Comparison of ENCODE assay signal across 26 cellular contexts in the genomic region with DNA sequence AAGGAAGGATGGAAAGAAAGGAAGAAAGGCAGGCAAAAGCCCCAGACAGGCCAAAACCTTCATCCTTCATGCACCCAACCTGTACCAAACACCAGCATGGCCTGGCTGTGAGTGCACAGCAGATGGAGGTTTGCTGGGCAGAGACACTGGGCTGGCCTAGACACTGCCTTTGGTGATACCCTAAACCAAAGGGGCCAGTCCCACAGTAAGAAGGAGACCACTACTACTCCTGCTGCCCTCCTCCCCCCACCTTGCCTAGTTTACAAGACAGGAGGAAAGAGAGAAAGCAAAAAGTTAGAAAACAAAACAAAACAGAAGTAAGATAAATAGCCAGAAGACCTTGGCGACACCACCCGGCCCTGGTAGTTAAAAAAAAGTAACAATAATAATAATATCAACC. TPM values are rescaled to one million over a fixed set of nuclear protein-coding genes. Genes with fewer than 3 reads are reported as not detected.
DNase-seq lines count a peak whose midpoint lies in the region; ATAC-seq and TF ChIP-seq lines count a peak whose summit lies in the region.
"Had no signal": no experiment of that assay in that cellular context is flagged by ENCODE, and none has a peak within 500 bp of the region (broad histone marks: within the 10 kb centered on the region; RNA-seq: fewer than 3 reads in every experiment).

No MANE protein-coding gene starts in this region.

- H3K36me3 Mint-ChIP-seq in CD14-positive monocyte (peaks cover 0 to 2% of the 10 kb centered on the region in 2 donors), endothelial cell (ENCODE audit: low read depth, unreplicated experiment) (peaks cover 16% of the 10 kb centered on the region)
- H3K36me3 Mint-ChIP-seq in stimulated activated memory B cell treated with anti-CD40 and anti-IgM and Interleukin-4, amounts not matched to agents 10 μg/mL and 1 μg/mL and 100 μg/mL, for 72 hours, result no peaks in the 10 kb centered on the region
- H3K36me3 Mint-ChIP-seq: CD8-positive, alpha-beta T cell had no signal

- POLR2A ChIA-PET in Panc1 (lab: Charles Lee), result interaction anchor here (0.6 kb wide), 1 partner anchor 99 kb away, joined by 3 read pairs; no protein-coding TSS in a partner anchor

- ATAC-seq in Panc1, result no peak
- no peak for ATAC-seq in stimulated activated memory B cell treated with anti-CD40 and anti-IgM and Interleukin-4, amounts not matched to agents 10 μg/mL and 1 μg/mL and 100 μg/mL, for 72 hours
- ATAC-seq: A549; CD8-positive, alpha-beta T cell had no signal

- no peaks in the 10 kb centered on the region for H3K4me1 ChIP-seq in Panc1 (ENCODE audit: control insufficient read depth, insufficient read depth, low read length)

- in situ Hi-C loops in Panc1 (cut with HindIII; ENCODE audit: low pct_unique_long_range_greater_than_20kb, low sequenced_read_pairs), result no loop called here
- in situ Hi-C loops in KBM-7 (cut with MboI; ENCODE audit: low pct_unique_long_range_greater_than_20kb, low sequenced_read_pairs), result loop anchor here (25.0 kb wide), 1 partner anchor 314 kb away; the partner anchor contains the start of genes C16orf92 and DOC2A

- no peak overlapping the region for H3K4me3 ChIP-seq in Panc1 (ENCODE audit: low read depth in 2 of 2, low read length in 2 of 2)
- H3K4me3 ChIP-seq: A549, MG63, Peyer's patch, SK-N-MC had no signal

- H3K4me3 Mint-ChIP-seq in CD14-positive monocyte, result no peak overlapping the region
- peak overlapping the region; percentile 34 for H3K4me3 Mint-ChIP-seq in endothelial cell (ENCODE audit: unreplicated experiment)
- no peak overlapping the region for H3K4me3 Mint-ChIP-seq in stimulated activated memory B cell treated with anti-CD40 and anti-IgM and Interleukin-4, amounts not matched to agents 10 μg/mL and 1 μg/mL and 100 μg/mL, for 72 hours
- H3K4me3 Mint-ChIP-seq: CD8-positive, alpha-beta T cell had no signal

- DNase-seq in CD14-positive monocyte (ENCODE audit: low spot score), result peak; percentile 4
- DNase-seq in Panc1 (ENCODE audit: low read depth, low spot score), result no peak
- no peak for DNase-seq in endothelial cell (ENCODE audit: low spot score)
- no peak for DNase-seq in NK-92 (lab: John Stamatoyannopoulos, UW; ENCODE audit: unreplicated experiment)
- no peak for DNase-seq in KBM-7
- no peak for DNase-seq in SHP77 treated with DMSO at 0.1 percent for 48 hours (lab: John Stamatoyannopoulos, UW)
- DNase-seq: C1 segment of cervical spinal cord; CD8-positive, alpha-beta T cell; DMS 273 treated with DMSO at 0.1 percent for 48 hours; DMS79; EL; GDM1; H7; KG1; MG63; NCI-H1105 treated with DMSO at 0.1 percent for 48 hours; NCI-H146; NCI-H2029; NCI-H446 treated with DMSO at 0.1 percent for 48 hours; NCI-H526; NCI-H82; SIG-M5 had no signal

- H3K4me1 Mint-ChIP-seq in CD14-positive monocyte (peaks cover 23% of the 10 kb centered on the region), endothelial cell (ENCODE audit: unreplicated experiment) (peaks cover 3% of the 10 kb centered on the region)
- H3K4me1 Mint-ChIP-seq in stimulated activated memory B cell treated with anti-CD40 and anti-IgM and Interleukin-4, amounts not matched to agents 10 μg/mL and 1 μg/mL and 100 μg/mL, for 72 hours, result peaks cover 33% of the 10 kb centered on the region

- peaks cover 8 to 25% (median 20%) of the 10 kb centered on the region in 7 donors for H3K9me3 Mint-ChIP-seq in CD14-positive monocyte
- H3K9me3 Mint-ChIP-seq in endothelial cell (ENCODE audit: unreplicated experiment), result peaks cover 7% of the 10 kb centered on the region
- H3K9me3 Mint-ChIP-seq in stimulated activated memory B cell treated with anti-CD40 and anti-IgM and Interleukin-4, amounts not matched to agents 10 μg/mL and 1 μg/mL and 100 μg/mL, for 72 hours, result peaks cover 14% of the 10 kb centered on the region
- H3K9me3 Mint-ChIP-seq: CD8-positive, alpha-beta T cell had no signal

- H3K27me3 Mint-ChIP-seq in CD14-positive monocyte (ENCODE audit: low read depth in 3 of 3) (peaks cover 17 to 26% (median 20%) of the 10 kb centered on the region in 3 donors), endothelial cell (ENCODE audit: unreplicated experiment) (peaks cover 11% of the 10 kb centered on the region)
- no peaks in the 10 kb centered on the region for H3K27me3 Mint-ChIP-seq in stimulated activated memory B cell treated with anti-CD40 and anti-IgM and Interleukin-4, amounts not matched to agents 10 μg/mL and 1 μg/mL and 100 μg/mL, for 72 hours

- H3K9me3 ChIP-seq in Panc1 (ENCODE audit: control insufficient read depth, insufficient read depth, low read depth, low read length), result no peaks in the 10 kb centered on the region
- H3K9me3 ChIP-seq: A549 had no signal

- TF ChIP-seq CTCF in CD14-positive monocyte (IDR thresholded peaks at IDR 0.05) (no peak), Panc1 (IDR thresholded peaks at IDR 0.05) (no peak), endothelial cell (IDR thresholded peaks at IDR 0.05; ENCODE audit: unreplicated experiment) (no peak)

- intact Hi-C loops in CD14-positive monocyte (cut with micrococcal nuclease), result loop anchor here (5.0 to 10.0 kb wide), 2 partner anchors 309 to 327 kb away; partner anchors contain the start of gene C16orf92 (in 1 of the 2)
- intact Hi-C loops in Panc1 (cut with micrococcal nuclease; ENCODE audit: unreplicated experiment), result loop anchor here (10.0 kb wide), 1 partner anchor 117 kb away; the partner anchor contains the start of genes PAGR1 and PRRT2

- CTCF ChIA-PET in Panc1 (lab: Charles Lee), result interaction anchor here (1.1 kb wide), 1 partner anchor 22 kb away, joined by 3 read pairs; no protein-coding TSS in a partner anchor

- H3K27me3 ChIP-seq in Panc1 (ENCODE audit: control insufficient read depth, insufficient read depth, low read length), result no peaks in the 10 kb centered on the region
- H3K27me3 ChIP-seq: MG63, Peyer's patch had no signal

- BruUV-seq in Panc1 (replicated peaks; lab: Mats Ljungman, UMichigan), result TSS peak; percentile 98

- H3K27ac Mint-ChIP-seq in CD14-positive monocyte (no peak overlapping the region), endothelial cell (ENCODE audit: unreplicated experiment) (no peak overlapping the region)
- peak overlapping the region; percentile 18 for H3K27ac Mint-ChIP-seq in stimulated activated memory B cell treated with anti-CD40 and anti-IgM and Interleukin-4, amounts not matched to agents 10 μg/mL and 1 μg/mL and 100 μg/mL, for 72 hours
- H3K27ac Mint-ChIP-seq: CD8-positive, alpha-beta T cell had no signal

- no peaks in the 10 kb centered on the region for H3K36me3 ChIP-seq in Panc1 (ENCODE audit: control insufficient read depth, insufficient read depth, low read length)
- H3K36me3 ChIP-seq: MG63 had no signal

- H3K27ac ChIP-seq in Panc1 (ENCODE audit: low read length), result no peak overlapping the region
- H3K27ac ChIP-seq: A549, Peyer's patch, SK-N-MC had no signal

RNA-seq across cellular contexts. Expression of gene QPRT, which starts 19.1 kb away (rescaled TPM):
- polyA plus RNA-seq in CD14-positive monocyte, result 1 to 10 TPM; 2.1 to 3.9 TPM
- total RNA-seq in Panc1 (2021; ENCODE audit: unreplicated experiment), result 27.9 TPM
- polyA plus RNA-seq in Panc1 (2012; ENCODE audit: insufficient read length), result 53.1 TPM
- total RNA-seq in endothelial cell (ENCODE audit: unreplicated experiment), result 30.4 TPM

RNA-seq across cellular contexts. Expression of gene SPN, which starts 35.0 kb away (rescaled TPM):
- 10 to 100 TPM; 46.6 to 71.0 TPM for polyA plus RNA-seq in CD14-positive monocyte
- 1.3 TPM for total RNA-seq in Panc1 (2021; ENCODE audit: unreplicated experiment)
- 0.17 TPM for polyA plus RNA-seq in Panc1 (2012; ENCODE audit: insufficient read length)
- total RNA-seq in endothelial cell (ENCODE audit: unreplicated experiment), result 1.5 TPM

RNA-seq across cellular contexts. Expression of gene C16orf54, which starts 47.7 kb away (rescaled TPM):
- 10 to 100 TPM; 29.2 to 32.0 TPM for polyA plus RNA-seq in CD14-positive monocyte
- 0.18 TPM for total RNA-seq in Panc1 (2021; ENCODE audit: unreplicated experiment)
- polyA plus RNA-seq in Panc1 (2012; ENCODE audit: insufficient read length), result not detected
- not detected for total RNA-seq in endothelial cell (ENCODE audit: unreplicated experiment)
- total RNA-seq: H7 had no signal
- polyA plus RNA-seq: A549 had no signal
